Comparison of ENCODE assay signal across 1 cellular context in the genomic region with DNA sequence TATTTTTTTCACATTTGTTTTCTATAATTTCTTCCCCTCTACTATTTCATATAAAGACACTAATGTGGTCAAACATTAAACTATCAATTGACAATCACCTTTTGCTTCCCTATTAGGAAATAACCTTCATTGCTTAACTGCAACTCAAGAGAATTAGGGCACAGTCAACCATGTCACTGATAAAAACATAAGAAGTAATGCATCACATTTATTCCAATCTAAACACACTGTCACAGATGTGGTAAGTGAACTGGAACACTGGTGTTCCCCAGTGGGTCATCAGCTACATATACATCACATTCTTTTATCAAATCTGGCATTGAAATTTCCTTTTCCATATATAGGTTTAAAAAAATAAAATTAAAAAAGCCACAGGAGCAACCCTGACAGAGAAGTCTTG.
TF ChIP-seq lines count a peak whose summit lies in the region.

No MANE protein-coding gene starts in this region.

TF ChIP-seq in SK-N-SH treated with all-trans-retinoic acid at 6 μM for 48 hours, 23 proteins besides CTCF, POLR2A, EP300 and RAD21 (continued from another document):
- TF ChIP-seq POU6F1 (CRISPR knock-in tag; IDR thresholded peaks at IDR 0.05; ENCODE audit: borderline replicate concordance, low read depth), result no peak
